22 cellular contexts compared by ENCODE assay signal in the genomic region with DNA sequence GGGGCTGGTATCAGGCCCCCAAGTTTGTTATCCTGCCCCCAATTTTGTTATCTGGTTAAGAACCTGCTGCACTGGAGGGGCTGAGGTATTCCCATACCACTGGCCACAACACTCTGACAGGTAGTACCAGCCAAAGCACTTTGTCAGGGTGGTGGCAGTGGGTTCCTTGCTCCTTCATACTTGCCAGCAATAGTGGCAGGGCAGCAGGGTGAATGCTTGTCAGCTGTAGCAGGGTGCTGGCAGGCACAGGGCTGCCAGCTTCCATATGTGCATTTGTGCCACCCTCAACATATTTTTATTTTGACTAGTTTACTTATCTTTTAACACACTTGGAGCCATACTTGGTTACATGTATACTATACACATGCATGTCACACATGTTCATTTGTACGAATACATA.
A peak's percentile ranks its signal among the peaks of the same experiment; 100 is the strongest.
DNase-seq lines count a peak whose midpoint lies in the region; ATAC-seq and TF ChIP-seq lines count a peak whose summit lies in the region.
"Had no signal": no experiment of that assay in that cellular context is flagged by ENCODE, and none has a peak within 500 bp of the region (broad histone marks: within the 10 kb centered on the region; RNA-seq: fewer than 3 reads in every experiment).

No MANE protein-coding gene starts in this region.

- ATAC-seq in Right ventricle myocardium superior (ENCODE audit: poor library complexity) (peak; percentile 67), left ventricle myocardium superior (peak; percentile 80), left cardiac atrium (no peak)
- ATAC-seq: GM12878 had no signal

- intact Hi-C loops in Right ventricle myocardium superior (cut with DNase I) (no loop called here), cardiac septum (cut with DNase I) (no loop called here), left ventricle myocardium superior (cut with micrococcal nuclease) (no loop called here), left cardiac atrium (cut with DNase I) (no loop called here)

- no peaks in the 10 kb centered on the region for H3K27me3 ChIP-seq in osteoblast (ENCODE audit: insufficient read depth, low read length)
- H3K27me3 ChIP-seq: BE2C, BLaER1 had no signal

- no peaks in the 10 kb centered on the region for H3K4me1 ChIP-seq in osteoblast (ENCODE audit: insufficient read depth, low read length)
- H3K4me1 ChIP-seq: BE2C, BLaER1 had no signal

- no peak for TF ChIP-seq CTCF in osteoblast (IDR thresholded peaks at IDR 0.05; ENCODE audit: extremely low read depth, low read depth, low read length)

- no peak overlapping the region for H3K4me2 ChIP-seq in osteoblast (ENCODE audit: insufficient read depth, low read length)
- H3K4me2 ChIP-seq: BLaER1 had no signal

- no peaks in the 10 kb centered on the region for H3K36me3 ChIP-seq in osteoblast (ENCODE audit: insufficient read depth, low read length)
- H3K36me3 ChIP-seq: BE2C, BLaER1 had no signal

- H3K9me3 ChIP-seq in osteoblast (ENCODE audit: low read depth, low read length) = no peaks in the 10 kb centered on the region
- H3K9me3 ChIP-seq: BE2C, BLaER1 had no signal

- H3K27ac ChIP-seq in osteoblast (ENCODE audit: low read depth, low read length) = no peak overlapping the region
- H3K27ac ChIP-seq: BLaER1 had no signal

- no peaks in the 10 kb centered on the region for H4K20me1 ChIP-seq in osteoblast (ENCODE audit: insufficient read depth, low read length)
- H4K20me1 ChIP-seq: BLaER1 had no signal

- H3K79me2 ChIP-seq in osteoblast (ENCODE audit: insufficient read depth, low read length) = no peaks in the 10 kb centered on the region

- no peak overlapping the region for H2AFZ ChIP-seq in osteoblast (ENCODE audit: low read length)

- DNase-seq in Right ventricle myocardium superior = no peak
- DNase-seq in cardiac septum (ENCODE audit: low spot score) = no peak
- DNase-seq in left ventricle myocardium superior = peak; percentile 31
- DNase-seq in left cardiac atrium = no peak
- DNase-seq in osteoblast (ENCODE audit: insufficient read length, low spot score, missing footprints) = peak; percentile 50
- no peak for DNase-seq in SKM-1 treated with dmso at 0.1 percent for 144 hours (lab: John Stamatoyannopoulos, UW; ENCODE audit: unreplicated experiment)
- DNase-seq: 8988T; ACHN; BE2C; C1 segment of cervical spinal cord; CD4-positive, alpha-beta memory T cell; CD4-positive, CD25-positive, alpha-beta regulatory T cell; CD8-positive, alpha-beta memory T cell; COR-L47; DMS 273 treated with DMSO at 0.1 percent for 48 hours; DMS153; DMS79; DND-41; EL; GDM1 had no signal

- no peak overlapping the region for H3K4me3 ChIP-seq in osteoblast (ENCODE audit: insufficient read depth, low read length)
- H3K4me3 ChIP-seq: BLaER1, GM12878 had no signal

Comparison
In these comparisons a context has a peak if more than half of its experiments do, and no peak if none do; other contexts are left out.
1. ATAC-seq: peak in Right ventricle myocardium superior (single experiment) and left ventricle myocardium superior (single experiment); none in left cardiac atrium (0 of 2).
2. DNase-seq: peak in left ventricle myocardium superior (single experiment) and osteoblast (single experiment); none in Right ventricle myocardium superior (single experiment), cardiac septum (single experiment), left cardiac atrium (single experiment) and SKM-1 treated with dmso at 0.1 percent for 144 hours (single experiment).